ENCODE assay signal across 24 cellular contexts in the genomic region with DNA sequence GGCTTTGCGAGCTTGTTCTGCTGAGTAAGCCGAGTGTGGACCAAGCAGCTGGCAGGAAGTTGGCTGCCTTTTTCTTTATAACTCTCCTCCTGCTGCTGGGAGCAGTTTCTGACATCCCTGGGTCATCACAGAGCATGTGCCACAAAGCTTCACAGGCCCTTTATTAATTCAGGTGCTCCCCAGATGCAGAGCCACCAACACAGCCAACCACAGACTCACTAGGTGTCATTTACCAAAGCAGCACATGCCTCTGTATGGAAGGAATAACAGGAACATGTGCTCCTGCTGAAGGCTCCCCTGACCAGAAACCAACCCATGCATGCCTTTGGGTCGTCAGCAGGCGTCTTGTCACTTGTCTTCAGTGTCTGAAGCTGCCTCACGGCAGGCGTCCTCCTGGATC.
"Had no signal": no experiment of that assay in that cellular context is flagged by ENCODE, and none has a peak within 500 bp of the region (broad histone marks: within the 10 kb centered on the region; RNA-seq: fewer than 3 reads in every experiment).

No MANE protein-coding gene starts in this region.

- H3K27me3 ChIP-seq: neural progenitor cell, ovary, spleen, testis, upper lobe of left lung, uterus had no signal

- H3K4me1 ChIP-seq: left ventricle myocardium inferior, lower lobe of right lung, spleen, testis, upper lobe of left lung, uterus had no signal

- H3K9ac ChIP-seq: neural progenitor cell had no signal

- DNase-seq: dermis blood vessel endothelial cell; erythroblast; immature natural killer cell; left cardiac atrium; left ventricle myocardium inferior; lower lobe of right lung; midbrain; nucleus accumbens; right cardiac atrium; stimulated activated CD4-positive, alpha-beta T cell treated with anti-CD3 and anti-CD28 coated beads, Interleukin-15, amount 100 ng/mL, for 24 hours; stimulated activated CD4-positive, alpha-beta T cell treated with anti-CD3 and anti-CD28 coated beads, Interleukin-1b, Interleukin-23, amount 100 ng/mL, for 48 hours; stimulated activated CD4-positive, alpha-beta T cell treated with anti-CD3 and anti-CD28 coated beads, Interleukin-4, amount 100 ng/mL, for 24 hours; testis; upper lobe of left lung; uterus had no signal

- H3K27ac ChIP-seq: foreskin keratinocyte, left ventricle myocardium inferior, lower lobe of right lung, neural progenitor cell, ovary, spleen, testis, upper lobe of left lung, uterus had no signal

- FAIRE-seq: colon, endothelial cell of umbilical vein, keratinocyte had no signal

- H2AFZ ChIP-seq: neural progenitor cell had no signal

- ATAC-seq: left cardiac atrium; lower lobe of right lung; natural killer cell treated with Interleukin-12 subunit alpha and Interleukin-12 subunit beta and Interleukin-15 and Interleukin-18, amount 100 ng/mL, for 72 hours; right cardiac atrium; stimulated activated memory B cell treated with anti-CD40 and anti-IgM and Interleukin-4, amounts not matched to agents 10 μg/mL and 1 μg/mL and 100 μg/mL, for 72 hours had no signal

- H3K9me3 ChIP-seq: left ventricle myocardium inferior, lower lobe of right lung, ovary, spleen, testis, upper lobe of left lung, uterus had no signal

- H3K36me3 ChIP-seq: left ventricle myocardium inferior, lower lobe of right lung, neural progenitor cell, ovary, spleen, upper lobe of left lung, uterus had no signal

- H3K4me3 ChIP-seq: left ventricle myocardium inferior, lower lobe of right lung, neural progenitor cell, ovary, spleen, testis, upper lobe of left lung, uterus had no signal

- H3K4me2 ChIP-seq: neural progenitor cell had no signal
